24 cellular contexts compared by ENCODE assay signal in genomic region chr6:21883528-21883927, GRCh38.
DNase-seq lines count a peak whose midpoint lies in the region; ATAC-seq and TF ChIP-seq lines count a peak whose summit lies in the region.
"Had no signal": no experiment of that assay in that cellular context is flagged by ENCODE, and none has a peak within 500 bp of the region (broad histone marks: within the 10 kb centered on the region; RNA-seq: fewer than 3 reads in every experiment).

No MANE protein-coding gene starts in this region.

- BruUV-seq in PC-9 (replicated peaks; lab: Mats Ljungman, UMichigan): no TSS peak

- H3K79me1 ChIP-seq in mesenchymal stem cell (replicated peaks; ENCODE audit: low read length, poor library complexity, severe bottlenecking): peaks cover 1% of the 10 kb centered on the region

- no peak overlapping the region for H2BK5ac ChIP-seq in mesenchymal stem cell (ENCODE audit: low read depth, low read length, poor library complexity, severe bottlenecking)

- intact Hi-C loops in CD4-positive, alpha-beta T cell (cut with DNase I, micrococcal nuclease): no loop called here
- intact Hi-C loops in PC-9 (cut with micrococcal nuclease; ENCODE audit: unreplicated experiment): no loop called here

- H2BK12ac ChIP-seq in mesenchymal stem cell (ENCODE audit: low read length in 2 of 2): no peak overlapping the region

- CTCF ChIA-PET in CD4-positive, alpha-beta T cell (lab: Charles Lee): no interaction called here
- CTCF ChIA-PET in PC-9 (lab: Charles Lee): no interaction called here

- peak overlapping the region; percentile 80 for H3K27ac Mint-ChIP-seq in CD4-positive, alpha-beta T cell
- H3K27ac Mint-ChIP-seq: naive B cell had no signal

- H3K14ac ChIP-seq in mesenchymal stem cell (ENCODE audit: low read length in 2 of 2): no peak overlapping the region

- peaks cover 6% of the 10 kb centered on the region for H3K9me3 Mint-ChIP-seq in CD4-positive, alpha-beta T cell

- H3K27ac ChIP-seq in 22Rv1: peak overlapping the region; percentile 65
- no peak overlapping the region for H3K27ac ChIP-seq in CD4-positive, alpha-beta T cell (ENCODE audit: low read depth, low read length)
- H3K27ac ChIP-seq in VCaP: peak overlapping the region; percentile 95
- H3K27ac ChIP-seq in mesenchymal stem cell (ENCODE audit: low read length, poor library complexity, severe bottlenecking): no peak overlapping the region
- no peak overlapping the region for H3K27ac ChIP-seq in PC-9
- H3K27ac ChIP-seq: BLaER1 treated with 17β-estradiol and CSF1 and Interleukin-3, amounts not matched to agents 10 nM and 100 nM; dorsolateral prefrontal cortex; heart left ventricle; right lobe of liver; SK-N-MC; stomach had no signal

- H4K91ac ChIP-seq in mesenchymal stem cell (ENCODE audit: low read length): no peak overlapping the region

- H3K4me3 ChIP-seq in mesenchymal stem cell (ENCODE audit: insufficient read depth in 1 of 2, low read depth in 1 of 2, low read length in 2 of 2) (no peak overlapping the region), PC-9 (no peak overlapping the region)
- H3K4me3 ChIP-seq: BLaER1 treated with 17β-estradiol and CSF1 and Interleukin-3, amounts not matched to agents 10 nM and 100 nM; dorsolateral prefrontal cortex; heart left ventricle; MG63; right lobe of liver; SK-N-MC; stomach; tibial artery had no signal

- H3K4me1 Mint-ChIP-seq in CD4-positive, alpha-beta T cell (ENCODE audit: low read depth): peaks cover 11% of the 10 kb centered on the region
- H3K4me1 Mint-ChIP-seq: naive B cell had no signal

- H3K18ac ChIP-seq in mesenchymal stem cell (ENCODE audit: low read depth in 1 of 2, low read length in 2 of 2): no peak overlapping the region

- ATAC-seq in CD4-positive, alpha-beta T cell (ENCODE audit: poor library complexity): peak; percentile 80
- no peak for ATAC-seq in HG03354 (IDR thresholded peaks at IDR 0.05; ENCODE audit: poor library complexity, severe bottlenecking, unreplicated experiment)
- ATAC-seq: heart left ventricle, PC-3, right lobe of liver had no signal

- H3K4ac ChIP-seq in mesenchymal stem cell (ENCODE audit: low read depth in 1 of 2, low read length in 2 of 2): no peak overlapping the region

- no peak overlapping the region for H2BK120ac ChIP-seq in mesenchymal stem cell (ENCODE audit: low read depth, low read length)

- H3K36me3 Mint-ChIP-seq in CD4-positive, alpha-beta T cell (ENCODE audit: low read depth): no peaks in the 10 kb centered on the region
- H3K36me3 Mint-ChIP-seq: naive B cell had no signal

- DNase-seq in CD4-positive, alpha-beta T cell: no peak
- DNase-seq in mesenchymal stem cell: no peak
- no peak for DNase-seq in PC-9
- no peak for DNase-seq in NCI-H2171 (lab: John Stamatoyannopoulos, UW)
- DNase-seq: activated naive CD4-positive, alpha-beta T cell treated with Interleukin-2 at 50 U/mL for 16 hours; activated T-cell treated with anti-CD3 and anti-CD28 coated beads, Interleukin-2, amount 50 U/mL, for 48 hours; DMS79; dorsolateral prefrontal cortex; foreskin melanocyte; heart left ventricle; MG63; midbrain; naive B cell; NCI-H2029 treated with DMSO at 0.1 percent for 48 hours; NCI-H2227 treated with DMSO at 0.1 percent for 48 hours; PC-3; right lobe of liver; stomach; tibial artery had no signal

- TF ChIP-seq CTCF in 22Rv1 (IDR thresholded peaks at IDR 0.05): no peak
- TF ChIP-seq CTCF in CD4-positive, alpha-beta T cell (IDR thresholded peaks at IDR 0.05): no peak
- TF ChIP-seq CTCF in VCaP (conservative IDR thresholded peaks at IDR 0.05): no peak
- TF ChIP-seq CTCF in PC-9 (conservative IDR thresholded peaks at IDR 0.05): no peak

- no peaks in the 10 kb centered on the region for H3K9me2 ChIP-seq in PC-9 (ENCODE audit: insufficient read depth)

- H3K9me3 ChIP-seq in CD4-positive, alpha-beta T cell (ENCODE audit: control insufficient read depth, low read length): no peaks in the 10 kb centered on the region
- H3K9me3 ChIP-seq in mesenchymal stem cell (ENCODE audit: control insufficient read depth, low read length) (peaks cover 5% of the 10 kb centered on the region), PC-9 (ENCODE audit: insufficient read depth, low read depth) (no peaks in the 10 kb centered on the region)
- H3K9me3 ChIP-seq: MG63, right lobe of liver, stomach, tibial artery had no signal

- no peak overlapping the region for H4K8ac ChIP-seq in mesenchymal stem cell (ENCODE audit: low read length)

- no peak overlapping the region for H3K23ac ChIP-seq in mesenchymal stem cell (ENCODE audit: low read length in 2 of 2)

- no peaks in the 10 kb centered on the region for H3K27me3 ChIP-seq in CD4-positive, alpha-beta T cell (ENCODE audit: control insufficient read depth, insufficient read depth, low read length)
- H3K27me3 ChIP-seq in mesenchymal stem cell (ENCODE audit: control insufficient read depth in 1 of 2, insufficient read depth in 1 of 2, low read length in 2 of 2) (no peaks in the 10 kb centered on the region), PC-9 (ENCODE audit: insufficient read depth, low read depth) (no peaks in the 10 kb centered on the region)
- H3K27me3 ChIP-seq: BLaER1 treated with 17β-estradiol and CSF1 and Interleukin-3, amounts not matched to agents 10 nM and 100 nM; dorsolateral prefrontal cortex; heart left ventricle; MG63; right lobe of liver; stomach; tibial artery had no signal

- POLR2A ChIA-PET in CD4-positive, alpha-beta T cell (lab: Charles Lee): no interaction called here
- POLR2A ChIA-PET in PC-9 (lab: Charles Lee; ENCODE audit: unreplicated experiment): no interaction called here

- no peak overlapping the region for H2AFZ ChIP-seq in mesenchymal stem cell (ENCODE audit: low read depth, low read length)
- H2AFZ ChIP-seq in PC-9: no peak overlapping the region

- peak overlapping the region; percentile 78 for H2AK5ac ChIP-seq in mesenchymal stem cell (ENCODE audit: low read length, severe bottlenecking)

- no peak overlapping the region for H3K9ac ChIP-seq in mesenchymal stem cell (ENCODE audit: low read length)
- H3K9ac ChIP-seq: BLaER1 treated with 17β-estradiol and CSF1 and Interleukin-3, amounts not matched to agents 10 nM and 100 nM had no signal

- no peaks in the 10 kb centered on the region for H4K20me1 ChIP-seq in PC-9 (ENCODE audit: insufficient read depth)
- H4K20me1 ChIP-seq: BLaER1 treated with 17β-estradiol and CSF1 and Interleukin-3, amounts not matched to agents 10 nM and 100 nM had no signal

- H3K4me2 ChIP-seq in mesenchymal stem cell (ENCODE audit: low read length, poor library complexity, severe bottlenecking): no peak overlapping the region
- no peak overlapping the region for H3K4me2 ChIP-seq in PC-9
- H3K4me2 ChIP-seq: BLaER1 treated with 17β-estradiol and CSF1 and Interleukin-3, amounts not matched to agents 10 nM and 100 nM had no signal

- H2BK15ac ChIP-seq in mesenchymal stem cell (ENCODE audit: low read depth, poor library complexity, severe bottlenecking): no peak overlapping the region

- peak overlapping the region; percentile 22 for H3K4me3 Mint-ChIP-seq in CD4-positive, alpha-beta T cell
- H3K4me3 Mint-ChIP-seq: naive B cell had no signal

- H3K4me1 ChIP-seq in mesenchymal stem cell (ENCODE audit: control insufficient read depth, insufficient read depth, low read depth, low read length): peaks cover 8% of the 10 kb centered on the region
- H3K4me1 ChIP-seq in PC-9 (replicated peaks; ENCODE audit: insufficient read depth): no peaks in the 10 kb centered on the region
- H3K4me1 ChIP-seq: BLaER1 treated with 17β-estradiol and CSF1 and Interleukin-3, amounts not matched to agents 10 nM and 100 nM had no signal

- no peaks in the 10 kb centered on the region for H3K27me3 Mint-ChIP-seq in CD4-positive, alpha-beta T cell
- H3K27me3 Mint-ChIP-seq: naive B cell had no signal

- H3K36me3 ChIP-seq in mesenchymal stem cell (ENCODE audit: control insufficient read depth in 1 of 2, insufficient read depth in 2 of 2, low read depth in 1 of 2, low read length in 2 of 2) (no peaks in the 10 kb centered on the region), PC-9 (ENCODE audit: low read depth) (no peaks in the 10 kb centered on the region)
- H3K36me3 ChIP-seq: BLaER1 treated with 17β-estradiol and CSF1 and Interleukin-3, amounts not matched to agents 10 nM and 100 nM; heart left ventricle; MG63; right lobe of liver; stomach; tibial artery had no signal

- 95% methylated on average over 3 of the region's 3 CpGs for WGBS in mesenchymal stem cell

- H3F3A ChIP-seq in PC-9 (ENCODE audit: insufficient read depth, low read depth): no peaks in the 10 kb centered on the region

- H3K79me2 ChIP-seq in PC-9 (ENCODE audit: low read depth): no peaks in the 10 kb centered on the region

Comparison
In these comparisons a context has a peak if more than half of its experiments do, and no peak if none do; other contexts are left out.
1. H3K27ac ChIP-seq: peak in 22Rv1 (single experiment) and VCaP (single experiment); none in CD4-positive, alpha-beta T cell (single experiment), mesenchymal stem cell (single experiment) and PC-9 (single experiment).